Comparison of ENCODE assay signal across 9 cellular contexts in the genomic region with DNA sequence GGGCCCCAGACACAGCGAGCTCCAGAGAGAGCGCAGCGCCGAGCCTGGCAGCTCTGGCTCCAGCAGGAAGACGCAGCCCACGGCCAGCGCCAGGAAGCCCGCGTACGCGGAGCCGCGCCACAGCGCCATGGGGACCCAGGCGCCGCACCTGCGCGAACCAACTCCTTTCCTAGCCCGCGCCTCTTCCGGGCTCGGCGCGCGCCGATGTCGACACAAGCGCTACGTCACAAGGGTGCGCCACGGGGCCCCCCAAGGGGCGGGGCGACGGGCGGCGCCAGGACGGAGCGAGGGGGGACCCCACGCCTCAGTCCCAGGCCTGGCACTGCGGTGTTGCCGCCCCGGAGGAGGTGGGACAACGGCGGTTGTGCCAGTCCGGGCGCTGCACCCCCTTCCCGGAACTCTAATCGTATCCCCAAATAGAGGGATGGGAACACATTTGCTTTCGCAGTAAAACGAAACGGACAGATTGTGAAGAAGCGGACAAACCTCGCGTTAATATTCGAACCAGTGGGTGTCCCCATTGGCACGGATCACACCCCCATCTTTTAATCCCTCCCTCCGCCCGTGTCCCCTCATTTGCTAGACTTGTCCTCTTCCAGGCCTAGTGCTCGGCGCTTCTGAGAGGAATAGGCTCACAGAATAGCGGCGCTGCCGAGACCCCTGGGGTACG. TPM values are rescaled to one million over a fixed set of nuclear protein-coding genes. Genes with fewer than 3 reads are reported as not detected.
DNase-seq lines count a peak whose midpoint lies in the region; ATAC-seq, FAIRE-seq and TF ChIP-seq lines count a peak whose summit lies in the region.
"Had no signal": no experiment of that assay in that cellular context is flagged by ENCODE, and none has a peak within 500 bp of the region (broad histone marks: within the 10 kb centered on the region; RNA-seq: fewer than 3 reads in every experiment).

A gene (minus strand): TSS at position 196 of the 670 bp plus-strand sequence. CDS start 67 bp downstream, at position 129.

- peak; percentile 82 for ATAC-seq in HG03432 (IDR thresholded peaks at IDR 0.05; ENCODE audit: unreplicated experiment)

- no peak for FAIRE-seq in kidney (lab: Jason Lieb, UNC)
- FAIRE-seq: endometrium had no signal

- peak within 1 kb of the TSS; percentile 94 to 97 for H3K4me3 ChIP-seq in kidney (ENCODE audit: low read length in 2 of 2)

- TF ChIP-seq CTCF in kidney (IDR thresholded peaks at IDR 0.05; ENCODE audit: borderline replicate concordance, extremely low read depth, insufficient read depth) = peak; percentile 21

- peak within 1 kb of the TSS; percentile 87 to 94 for H3K27ac ChIP-seq in kidney (ENCODE audit: low read depth in 2 of 2, low read length in 2 of 2)

- DNase-seq in Ammon's horn (ENCODE audit: low spot score) = peak; percentile 93
- peak; percentile 74 for DNase-seq in NCI-H510A (lab: John Stamatoyannopoulos, UW)
- peak; percentile 94 for DNase-seq in activated CD4-positive, alpha-beta T cell treated with anti-CD3 and anti-CD28 coated beads for 1 hour
- DNase-seq in cerebellar nuclear complex (lab: John Stamatoyannopoulos, UW) = peak; percentile 25 to 53
- DNase-seq in kidney = peak; percentile 98
- DNase-seq in stimulated activated CD4-positive, alpha-beta T cell treated with anti-CD3 and anti-CD28 coated beads, Interleukin-15, amount 100 ng/mL, for 1 hour (ENCODE audit: low read depth in 1 of 2, low spot score in 1 of 2) = peak; percentile 94 to 95

- intact Hi-C loops in kidney (cut with DNase I) = no loop called here

- H3K9ac ChIP-seq in kidney (ENCODE audit: low read length in 2 of 2) = peak within 1 kb of the TSS; percentile 92

- H3K4me1 ChIP-seq in kidney (ENCODE audit: control insufficient read depth in 1 of 2, insufficient read depth in 1 of 2, low read depth in 1 of 2, low read length in 2 of 2) = peaks cover 0 to 12% of the 10 kb centered on the region in 2 donors

- H3K36me3 ChIP-seq in kidney (ENCODE audit: control insufficient read depth in 1 of 2, insufficient read depth in 2 of 2, low read length in 2 of 2) = no peaks in the 10 kb centered on the region

- H3K9me3 ChIP-seq in kidney (ENCODE audit: control insufficient read depth in 1 of 2, low read length in 2 of 2) = no peaks in the 10 kb centered on the region

- peak; percentile 93 for TF ChIP-seq POLR2A in GM19193 (IDR thresholded peaks at IDR 0.05; ENCODE audit: extremely low read depth, insufficient read depth, insufficient read length)

RNA-seq across cellular contexts. Expression of the gene that starts here (rescaled TPM):
- total RNA-seq in kidney = 42.5 TPM
- polyA plus RNA-seq in kidney (ENCODE audit: insufficient read depth, low read depth, low replicate concordance) = 23.9 TPM

Comparison
In these comparisons a context has a peak if more than half of its experiments do, and no peak if none do; other contexts are left out.
1. Peak in every context shown above with its lines: DNase-seq, ATAC-seq, H3K4me3 ChIP-seq and H3K27ac ChIP-seq.
2. DNase-seq: peak in every context shown above with its lines; median percentile 98 in kidney; 94 in stimulated activated CD4-positive, alpha-beta T cell treated with anti-CD3 and anti-CD28 coated beads, Interleukin-15, amount 100 ng/mL, for 1 hour; 94 in activated CD4-positive, alpha-beta T cell treated with anti-CD3 and anti-CD28 coated beads for 1 hour; 93 in Ammon's horn; 74 in NCI-H510A; 39 in cerebellar nuclear complex.